Comparison of ENCODE assay signal across 13 cellular contexts in the genomic region with DNA sequence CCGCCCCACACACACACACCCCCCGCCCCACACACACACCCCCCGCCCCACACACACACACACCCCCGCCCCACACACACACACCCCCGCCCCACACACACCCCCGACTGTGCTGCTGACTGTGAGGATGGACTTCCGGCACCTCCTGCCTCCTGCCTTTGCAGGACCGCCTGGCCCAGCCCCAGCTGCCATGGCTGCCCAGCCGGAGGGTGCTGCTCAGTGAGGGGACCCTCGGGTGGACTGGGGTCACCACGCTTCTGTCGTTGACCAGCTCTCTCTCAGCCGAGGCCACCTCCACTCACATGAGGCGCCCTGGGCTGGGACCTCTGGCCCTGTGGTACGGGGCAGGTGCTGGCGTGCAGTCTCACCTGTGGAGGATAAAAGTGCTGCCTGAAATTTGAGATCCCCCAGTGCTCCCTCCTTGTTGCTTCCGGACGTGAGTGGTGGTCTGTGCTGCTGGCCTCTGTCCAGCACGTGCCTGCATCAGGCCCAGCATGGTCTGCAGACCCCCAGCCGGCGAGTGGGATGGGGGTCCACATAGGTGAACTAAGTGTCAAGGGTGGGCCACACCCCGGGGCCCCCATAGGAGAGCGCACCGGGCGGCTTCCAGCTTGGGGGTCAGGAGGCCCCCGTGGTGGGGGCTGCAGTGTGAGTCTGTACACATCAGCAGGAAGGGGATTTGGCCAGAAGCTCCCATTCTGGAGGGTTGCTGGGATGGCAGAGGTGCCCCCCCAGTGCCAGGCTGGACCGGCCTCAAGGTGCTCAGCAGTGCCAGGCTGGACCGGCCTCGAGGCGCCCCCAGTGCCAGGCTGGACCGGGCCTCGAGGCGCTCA. TPM values are rescaled to one million over a fixed set of nuclear protein-coding genes. Genes with fewer than 3 reads are reported as not detected.
DNase-seq lines count a peak whose midpoint lies in the region; ATAC-seq and TF ChIP-seq lines count a peak whose summit lies in the region.
"Had no signal": no experiment of that assay in that cellular context is flagged by ENCODE, and none has a peak within 500 bp of the region (broad histone marks: within the 10 kb centered on the region; RNA-seq: fewer than 3 reads in every experiment).

No MANE protein-coding gene starts in this region.

- POLR2A ChIA-PET in Caco-2 (lab: Charles Lee): interaction anchor here (0.6 to 1.4 kb wide), 3 partner anchors 7 to 1234 kb away, joined by 5 to 7 read pairs (median 6); a partner anchor contains a TSS
- POLR2A ChIA-PET in WTC11 (lab: Charles Lee): no interaction called here

- intact Hi-C loops in Caco-2 (cut with micrococcal nuclease; ENCODE audit: unreplicated experiment): no loop called here
- intact Hi-C loops in left lung (cut with DNase I): no loop called here
- intact Hi-C loops in sigmoid colon (cut with DNase I): no loop called here

- no peak for TF ChIP-seq EP300 in sigmoid colon (IDR thresholded peaks at IDR 0.05)

- H3K4me1 Mint-ChIP-seq in Caco-2 (ENCODE audit: low read depth, unreplicated experiment) (peaks cover 29% of the 10 kb centered on the region), WTC11 (peaks cover 21% of the 10 kb centered on the region)

- no peak for TF ChIP-seq POLR2A in sigmoid colon (IDR thresholded peaks at IDR 0.05)

- H3K4me3 ChIP-seq in Caco-2 (ENCODE audit: low read depth, low read length): no peak overlapping the region
- no peak overlapping the region for H3K4me3 ChIP-seq in left lung
- H3K4me3 ChIP-seq in sigmoid colon: no peak overlapping the region

- DNase-seq in Caco-2: no peak
- no peak for DNase-seq in WTC11 (ENCODE audit: low spot score)
- no peak for DNase-seq in left lung
- DNase-seq in sigmoid colon: no peak
- DNase-seq in activated gamma-delta T cell treated with Interleukin-2 at 50 U/mL for 16 hours: no peak
- DNase-seq in anterior cingulate cortex (lab: John Stamatoyannopoulos, UW): no peak
- DNase-seq in NCI-H510A (lab: John Stamatoyannopoulos, UW): no peak
- DNase-seq: activated T-cell treated with anti-CD3 and anti-CD28 coated beads, Interleukin-2, amount 50 U/mL, for 72 hours; GDM1; posterior cingulate gyrus; SHP77 had no signal

- H3K9me3 Mint-ChIP-seq in Caco-2 (ENCODE audit: unreplicated experiment): no peaks in the 10 kb centered on the region
- no peaks in the 10 kb centered on the region for H3K9me3 Mint-ChIP-seq in WTC11
- H3K9me3 Mint-ChIP-seq: activated T-cell treated with anti-CD3 and anti-CD28 coated beads, Interleukin-2, amount 50 U/mL, for 72 hours; dendritic cell treated with granulocyte-macrophage colony-stimulating factor and Interleukin-4, amounts not matched to agents 40 ng/mL and 50 ng/mL, for 4 days had no signal

- H3K4me1 ChIP-seq in Caco-2 (peaks cover 49% of the 10 kb centered on the region), left lung (peaks cover 3 to 53% of the 10 kb centered on the region in 2 donors), sigmoid colon (peaks cover 0 to 34% (median 15%) of the 10 kb centered on the region in 4 donors)

- H3K27ac Mint-ChIP-seq in Caco-2 (ENCODE audit: unreplicated experiment) (peak overlapping the region; percentile 84), WTC11 (peak overlapping the region; percentile 74; the same call in 1 of the 2 replicates)
- H3K27ac Mint-ChIP-seq: activated T-cell treated with anti-CD3 and anti-CD28 coated beads, Interleukin-2, amount 50 U/mL, for 72 hours had no signal

- H3K4me3 Mint-ChIP-seq in Caco-2 (ENCODE audit: unreplicated experiment) (no peak overlapping the region), WTC11 (no peak overlapping the region)
- H3K4me3 Mint-ChIP-seq: activated T-cell treated with anti-CD3 and anti-CD28 coated beads, Interleukin-2, amount 50 U/mL, for 72 hours; dendritic cell treated with granulocyte-macrophage colony-stimulating factor and Interleukin-4, amounts not matched to agents 40 ng/mL and 50 ng/mL, for 4 days had no signal

- 21 to 73% methylated on average over 33 of the region's 33 CpGs for WGBS in sigmoid colon, 2 donors

- ATAC-seq in WTC11: no peak
- no peak for ATAC-seq in left lung
- ATAC-seq in HG02884 (IDR thresholded peaks at IDR 0.05; ENCODE audit: unreplicated experiment): no peak

- BruUV-seq in Caco-2 (replicated peaks; lab: Mats Ljungman, UMichigan): no TSS peak

- H3K27me3 Mint-ChIP-seq in Caco-2 (ENCODE audit: insufficient read depth, unreplicated experiment): no peaks in the 10 kb centered on the region
- H3K27me3 Mint-ChIP-seq in WTC11 (ENCODE audit: low read depth): no peaks in the 10 kb centered on the region

- peaks cover 2% of the 10 kb centered on the region for H3K36me3 ChIP-seq in Caco-2 (ENCODE audit: control insufficient read depth, insufficient read depth, low read length)
- peaks cover 0 to 79% of the 10 kb centered on the region in 2 donors for H3K36me3 ChIP-seq in left lung
- H3K36me3 ChIP-seq in sigmoid colon: peaks cover 0 to 58% (median 23%) of the 10 kb centered on the region in 4 donors

- H3K27ac ChIP-seq in left lung: peak overlapping the region; percentile 73 to 85
- H3K27ac ChIP-seq in sigmoid colon: peak overlapping the region in 3 of 4 donors; percentile 4 to 56 (median 40)

- TF ChIP-seq CTCF in Caco-2 (IDR thresholded peaks at IDR 0.05; ENCODE audit: insufficient read depth in 1 of 2, low read depth in 1 of 2, low read length in 1 of 2, severe bottlenecking in 1 of 2, unreplicated experiment in 1 of 2) (no peak), WTC11 (IDR thresholded peaks at IDR 0.05) (no peak), left lung (IDR thresholded peaks at IDR 0.05) (no peak), sigmoid colon (IDR thresholded peaks at IDR 0.05) (no peak)

- no peaks in the 10 kb centered on the region for H3K9me3 ChIP-seq in Caco-2
- no peaks in the 10 kb centered on the region for H3K9me3 ChIP-seq in left lung
- no peaks in the 10 kb centered on the region for H3K9me3 ChIP-seq in sigmoid colon

- CTCF ChIA-PET in Caco-2 (lab: Charles Lee) (no interaction called here), WTC11 (lab: Charles Lee) (no interaction called here)

- H3K36me3 Mint-ChIP-seq in Caco-2 (ENCODE audit: insufficient read depth, unreplicated experiment): peaks cover 51% of the 10 kb centered on the region
- peaks cover 7% of the 10 kb centered on the region for H3K36me3 Mint-ChIP-seq in WTC11

- H3K27me3 ChIP-seq in Caco-2 (replicated peaks; ENCODE audit: control insufficient read depth, insufficient read depth, low read length) (no peaks in the 10 kb centered on the region), left lung (no peaks in the 10 kb centered on the region), sigmoid colon (no peaks in the 10 kb centered on the region)

TF ChIP-seq in WTC11, 78 proteins besides CTCF, POLR2A, EP300 and RAD21 (continues in another document):
- TF ChIP-seq FOXJ3 (CRISPR knock-in tag; IDR thresholded peaks at IDR 0.05; ENCODE audit: borderline replicate concordance): no peak
- TF ChIP-seq, protein P1, sequence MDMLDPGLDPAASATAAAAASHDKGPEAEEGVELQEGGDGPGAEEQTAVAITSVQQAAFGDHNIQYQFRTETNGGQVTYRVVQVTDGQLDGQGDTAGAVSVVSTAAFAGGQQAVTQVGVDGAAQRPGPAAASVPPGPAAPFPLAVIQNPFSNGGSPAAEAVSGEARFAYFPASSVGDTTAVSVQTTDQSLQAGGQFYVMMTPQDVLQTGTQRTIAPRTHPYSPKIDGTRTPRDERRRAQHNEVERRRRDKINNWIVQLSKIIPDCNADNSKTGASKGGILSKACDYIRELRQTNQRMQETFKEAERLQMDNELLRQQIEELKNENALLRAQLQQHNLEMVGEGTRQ (CRISPR knock-in tag; IDR thresholded peaks at IDR 0.05): no peak
- TF ChIP-seq, protein P2, sequence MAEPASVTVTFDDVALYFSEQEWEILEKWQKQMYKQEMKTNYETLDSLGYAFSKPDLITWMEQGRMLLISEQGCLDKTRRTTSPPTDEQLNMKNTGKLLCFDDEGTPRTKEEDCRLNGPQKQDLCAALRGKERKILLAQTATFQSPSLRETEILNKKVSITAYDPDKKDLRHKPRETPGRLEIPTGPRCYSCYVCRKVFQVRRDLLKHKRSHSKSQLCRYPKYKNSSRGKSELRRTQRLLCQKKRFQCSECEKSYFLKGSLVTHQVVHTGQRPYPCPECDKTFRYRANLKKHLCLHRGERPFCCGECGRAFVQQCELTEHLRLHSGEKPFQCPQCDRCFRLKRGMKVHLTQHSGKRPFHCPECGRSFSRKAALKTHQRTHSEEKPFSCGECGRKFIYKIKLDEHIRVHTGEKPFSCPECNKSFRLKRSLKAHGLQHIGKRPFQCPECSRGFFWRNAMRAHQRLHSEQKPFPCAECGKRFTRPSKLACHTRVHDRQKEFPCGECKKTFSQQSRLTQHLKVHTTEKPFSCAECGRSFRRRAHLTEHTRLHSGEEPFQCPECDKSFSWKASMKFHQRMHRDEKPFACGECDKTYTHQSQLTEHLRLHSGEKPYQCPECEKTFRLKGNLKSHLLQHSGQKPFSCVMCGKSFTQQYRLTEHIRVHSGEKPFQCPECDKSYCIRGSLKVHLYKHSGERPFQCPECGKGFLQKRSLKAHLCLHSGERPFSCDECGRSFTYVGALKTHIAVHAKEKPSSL (CRISPR knock-in tag; conservative IDR thresholded peaks at IDR 0.05): no peak
- TF ChIP-seq RELA (CRISPR knock-in tag; IDR thresholded peaks at IDR 0.05; ENCODE audit: borderline replicate concordance): no peak
- TF ChIP-seq ZNF138 (CRISPR knock-in tag; conservative IDR thresholded peaks at IDR 0.05): no peak
- TF ChIP-seq, protein P3, sequence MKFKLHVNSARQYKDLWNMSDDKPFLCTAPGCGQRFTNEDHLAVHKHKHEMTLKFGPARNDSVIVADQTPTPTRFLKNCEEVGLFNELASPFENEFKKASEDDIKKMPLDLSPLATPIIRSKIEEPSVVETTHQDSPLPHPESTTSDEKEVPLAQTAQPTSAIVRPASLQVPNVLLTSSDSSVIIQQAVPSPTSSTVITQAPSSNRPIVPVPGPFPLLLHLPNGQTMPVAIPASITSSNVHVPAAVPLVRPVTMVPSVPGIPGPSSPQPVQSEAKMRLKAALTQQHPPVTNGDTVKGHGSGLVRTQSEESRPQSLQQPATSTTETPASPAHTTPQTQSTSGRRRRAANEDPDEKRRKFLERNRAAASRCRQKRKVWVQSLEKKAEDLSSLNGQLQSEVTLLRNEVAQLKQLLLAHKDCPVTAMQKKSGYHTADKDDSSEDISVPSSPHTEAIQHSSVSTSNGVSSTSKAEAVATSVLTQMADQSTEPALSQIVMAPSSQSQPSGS (CRISPR knock-in tag; IDR thresholded peaks at IDR 0.05; ENCODE audit: borderline replicate concordance, low read depth): no peak
- TF ChIP-seq NR1H2 (CRISPR knock-in tag; IDR thresholded peaks at IDR 0.05): no peak
- no peak for TF ChIP-seq ZNF121 (CRISPR knock-in tag; IDR thresholded peaks at IDR 0.05)
- no peak for TF ChIP-seq ZNF423 (CRISPR knock-in tag; IDR thresholded peaks at IDR 0.05)
- TF ChIP-seq TEAD1 (CRISPR knock-in tag; IDR thresholded peaks at IDR 0.05): no peak
- no peak for TF ChIP-seq GRHL2 (CRISPR knock-in tag; IDR thresholded peaks at IDR 0.05; ENCODE audit: insufficient replicate concordance, severe bottlenecking)
- TF ChIP-seq TEAD4 (CRISPR knock-in tag; IDR thresholded peaks at IDR 0.05): no peak

RNA-seq across cellular contexts. Expression of a gene that starts 11.2 kb away (rescaled TPM):
- total RNA-seq in Caco-2 (2022) (33.8 and 40.9 TPM in 2 replicates), WTC11 (2021) (27.7 to 29.3 TPM (median 28.1 TPM) in 3 replicates), left lung (10 to 100 TPM; 53.0 to 61.8 TPM), sigmoid colon (10 to 100 TPM; 26.8 to 53.6 (median 29.8) TPM)
- 100 to 1,000 TPM in 1 of 3 donors, 10 to 100 TPM in 2; 93.1 to 116 (median 99.6) TPM for polyA plus RNA-seq in sigmoid colon
